9 cellular contexts compared by ENCODE assay signal in genomic region chr19:47176071-47176626, GRCh38. TPM values are rescaled to one million over a fixed set of nuclear protein-coding genes. Genes with fewer than 3 reads are reported as not detected.
DNase-seq lines count a peak whose midpoint lies in the region; ATAC-seq and TF ChIP-seq lines count a peak whose summit lies in the region.
"Had no signal": no experiment of that assay in that cellular context is flagged by ENCODE, and none has a peak within 500 bp of the region (broad histone marks: within the 10 kb centered on the region; RNA-seq: fewer than 3 reads in every experiment).

No MANE protein-coding gene starts in this region.

- H3K4me1 ChIP-seq in cardiac muscle cell (ENCODE audit: low read depth) (peaks cover 8% of the 10 kb centered on the region), ascending aorta (peaks cover 10 to 26% of the 10 kb centered on the region in 2 donors)

- no peak overlapping the region for H3K4me3 ChIP-seq in cardiac muscle cell
- H3K4me3 ChIP-seq in ascending aorta: no peak overlapping the region

- intact Hi-C loops in Right ventricle myocardium inferior (cut with DNase I): no loop called here
- intact Hi-C loops in ascending aorta (cut with DNase I): loop anchor here (1.0 to 2.0 kb wide), 2 partner anchors 17 to 50 kb away; no protein-coding TSS in a partner anchor

- peaks cover 22% of the 10 kb centered on the region for H3K36me3 Mint-ChIP-seq in type B pancreatic cell

- no peak for ATAC-seq in Right ventricle myocardium inferior
- ATAC-seq in GM18867 (IDR thresholded peaks at IDR 0.05; ENCODE audit: unreplicated experiment): no peak

- H3K4me1 Mint-ChIP-seq in type B pancreatic cell (ENCODE audit: unreplicated experiment): peaks cover 8% of the 10 kb centered on the region

- no peaks in the 10 kb centered on the region for H3K27me3 Mint-ChIP-seq in type B pancreatic cell

- TF ChIP-seq CTCF in cardiac muscle cell (IDR thresholded peaks at IDR 0.05; ENCODE audit: low read depth, low read length): no peak
- TF ChIP-seq CTCF in ascending aorta (IDR thresholded peaks at IDR 0.05): no peak
- TF ChIP-seq CTCF in type B pancreatic cell (conservative IDR thresholded peaks at IDR 0.05): no peak

- DNase-seq in cardiac muscle cell (ENCODE audit: low read depth in 1 of 2, low spot score in 1 of 2) (peak in 1 of 2 donors; percentile 65), Right ventricle myocardium inferior (ENCODE audit: missing footprints) (no peak), ascending aorta (ENCODE audit: low spot score in 2 of 2) (no peak), kidney tubule cell (ENCODE audit: low spot score) (peak; percentile 47), type B pancreatic cell (ENCODE audit: extremely low spot score, unreplicated experiment) (no peak), cerebellar nuclear complex (lab: John Stamatoyannopoulos, UW) (no peak), NCI-H2029 treated with DMSO at 0.1 percent for 48 hours (lab: John Stamatoyannopoulos, UW) (no peak)
- DNase-seq: MM.1S had no signal

- H3K9me3 Mint-ChIP-seq in type B pancreatic cell: no peaks in the 10 kb centered on the region

- H3K27me3 ChIP-seq in cardiac muscle cell: no peaks in the 10 kb centered on the region
- no peaks in the 10 kb centered on the region for H3K27me3 ChIP-seq in ascending aorta

- peaks cover 13% of the 10 kb centered on the region for H3K36me3 ChIP-seq in cardiac muscle cell
- H3K36me3 ChIP-seq in ascending aorta: peaks cover 19 to 22% of the 10 kb centered on the region in 2 donors

- peak overlapping the region; percentile 89 for H3K27ac Mint-ChIP-seq in type B pancreatic cell

- H3K27ac ChIP-seq in cardiac muscle cell (peak overlapping the region; percentile 75), ascending aorta (peak overlapping the region; percentile 80 to 82)

- peak overlapping the region; percentile 22 for H3K4me3 Mint-ChIP-seq in type B pancreatic cell

- H3K9me3 ChIP-seq in cardiac muscle cell (ENCODE audit: low read depth): no peaks in the 10 kb centered on the region
- no peaks in the 10 kb centered on the region for H3K9me3 ChIP-seq in ascending aorta

RNA-seq across cellular contexts. Expression of gene SAE1, which starts 45.5 kb away (rescaled TPM):
- total RNA-seq in cardiac muscle cell (128 and 148 TPM in 2 replicates), Right ventricle myocardium inferior (45.1 TPM), ascending aorta (54.4 TPM), type B pancreatic cell (ENCODE audit: low replicate concordance) (102 and 155 TPM in 2 replicates)
- polyA plus RNA-seq in cardiac muscle cell: 171 and 213 TPM in 2 replicates

RNA-seq across cellular contexts. Expression of gene BBC3, which starts 54.9 kb away (rescaled TPM):
- 19.1 and 21.5 TPM in 2 replicates for total RNA-seq in cardiac muscle cell
- 12.9 and 19.2 TPM in 2 replicates for polyA plus RNA-seq in cardiac muscle cell
- 5.0 TPM for total RNA-seq in Right ventricle myocardium inferior
- 14.9 TPM for total RNA-seq in ascending aorta
- total RNA-seq in type B pancreatic cell (ENCODE audit: low replicate concordance): 14.8 and 36.2 TPM in 2 replicates
